Comparison of ENCODE assay signal across 10 cellular contexts in genomic region chr3:50612973-50613851, GRCh38. TPM values are rescaled to one million over a fixed set of nuclear protein-coding genes. Genes with fewer than 3 reads are reported as not detected.
A peak's percentile ranks its signal among the peaks of the same experiment; 100 is the strongest.
DNase-seq lines count a peak whose midpoint lies in the region; ATAC-seq and TF ChIP-seq lines count a peak whose summit lies in the region.
"Had no signal": no experiment of that assay in that cellular context is flagged by ENCODE, and none has a peak within 500 bp of the region (broad histone marks: within the 10 kb centered on the region; RNA-seq: fewer than 3 reads in every experiment).

No MANE protein-coding gene starts in this region.

- H3K27me3 Mint-ChIP-seq in activated naive CD8-positive, alpha-beta T cell treated with anti-CD3 and anti-CD28 coated beads, Interleukin-2, amount 10 ng/mL, durations not matched to agents 7 days and 5 days, result no peaks in the 10 kb centered on the region

- intact Hi-C loops in left ventricle myocardium inferior (cut with micrococcal nuclease) (no loop called here), left ventricle myocardium superior (cut with micrococcal nuclease) (no loop called here), upper lobe of right lung (cut with DNase I) (loop anchor here (2.0 kb wide), 1 partner anchor 40 kb away; no protein-coding TSS in a partner anchor)

- no peak for DNase-seq in left ventricle myocardium inferior
- DNase-seq in left ventricle myocardium superior, result no peak
- no peak for DNase-seq in activated naive CD8-positive, alpha-beta T cell treated with anti-CD3 and anti-CD28 coated beads, Interleukin-2, amount 10 ng/mL, durations not matched to agents 7 days and 5 days
- no peak for DNase-seq in upper lobe of right lung
- DNase-seq in GM19240 (ENCODE audit: insufficient read length, low spot score), result no peak
- no peak for DNase-seq in SIG-M5 treated with dmso at 0.1 percent for 504 hours (lab: John Stamatoyannopoulos, UW; ENCODE audit: unreplicated experiment)
- DNase-seq: NCI-H1436 treated with DMSO at 0.1 percent for 48 hours had no signal

- POLR2A ChIA-PET in activated naive CD8-positive, alpha-beta T cell treated with anti-CD3 and anti-CD28 coated beads, Interleukin-2, amount 10 ng/mL, durations not matched to agents 7 days and 5 days (lab: Charles Lee), result interaction anchor here (1.2 to 25.9 kb wide), 12 partner anchors 4 to 887 kb away, joined by 3 to 3572 read pairs (median 17); partner anchors contain the start of genes C3orf18, CISH, DCAF1 and DOCK3

- ATAC-seq in left ventricle myocardium superior, result no peak
- no peak for ATAC-seq in activated naive CD8-positive, alpha-beta T cell treated with anti-CD3 and anti-CD28 coated beads, Interleukin-2, amount 10 ng/mL, durations not matched to agents 7 days and 5 days (ENCODE audit: low read depth)
- ATAC-seq in upper lobe of right lung, result no peak
- no peak for ATAC-seq in GM21825 (IDR thresholded peaks at IDR 0.05; ENCODE audit: unreplicated experiment)

- TF ChIP-seq CTCF in left ventricle myocardium inferior (IDR thresholded peaks at IDR 0.05; ENCODE audit: borderline replicate concordance), result no peak
- TF ChIP-seq CTCF in upper lobe of right lung (IDR thresholded peaks at IDR 0.05), result no peak

- peaks cover 34% of the 10 kb centered on the region for H3K4me1 Mint-ChIP-seq in activated naive CD8-positive, alpha-beta T cell treated with anti-CD3 and anti-CD28 coated beads, Interleukin-2, amount 10 ng/mL, durations not matched to agents 7 days and 5 days

- no peaks in the 10 kb centered on the region for H3K9me3 Mint-ChIP-seq in activated naive CD8-positive, alpha-beta T cell treated with anti-CD3 and anti-CD28 coated beads, Interleukin-2, amount 10 ng/mL, durations not matched to agents 7 days and 5 days

- H3K27ac Mint-ChIP-seq in activated naive CD8-positive, alpha-beta T cell treated with anti-CD3 and anti-CD28 coated beads, Interleukin-2, amount 10 ng/mL, durations not matched to agents 7 days and 5 days, result peak overlapping the region; percentile 98

- H3K27me3 ChIP-seq in left ventricle myocardium inferior (ENCODE audit: low read depth) (no peaks in the 10 kb centered on the region), muscle layer of duodenum (ENCODE audit: low read depth, low read length) (no peaks in the 10 kb centered on the region), upper lobe of right lung (no peaks in the 10 kb centered on the region)
- H3K27me3 ChIP-seq: BLaER1 had no signal

- peak overlapping the region; percentile 97 for H3K4me3 Mint-ChIP-seq in activated naive CD8-positive, alpha-beta T cell treated with anti-CD3 and anti-CD28 coated beads, Interleukin-2, amount 10 ng/mL, durations not matched to agents 7 days and 5 days

- H3K27ac ChIP-seq in left ventricle myocardium inferior (replicated peaks) (peak overlapping the region; percentile 100), muscle layer of duodenum (ENCODE audit: low read length) (peak overlapping the region; percentile 14), upper lobe of right lung (peak overlapping the region; percentile 91)

- H3K36me3 ChIP-seq in left ventricle myocardium inferior, result peaks cover 2% of the 10 kb centered on the region
- peaks cover 0 to 1% of the 10 kb centered on the region in 2 donors for H3K36me3 ChIP-seq in muscle layer of duodenum (ENCODE audit: control insufficient read depth in 1 of 2, insufficient read depth in 2 of 2, low read length in 2 of 2)
- H3K36me3 ChIP-seq in upper lobe of right lung, result peaks cover 7% of the 10 kb centered on the region

- H3K4me3 ChIP-seq in left ventricle myocardium inferior (peak overlapping the region; percentile 81), muscle layer of duodenum (ENCODE audit: low read depth in 1 of 2, low read length in 2 of 2) (peak overlapping the region in 1 of 2 donors; percentile 83), upper lobe of right lung (peak overlapping the region; percentile 83)

- H3K36me3 Mint-ChIP-seq in activated naive CD8-positive, alpha-beta T cell treated with anti-CD3 and anti-CD28 coated beads, Interleukin-2, amount 10 ng/mL, durations not matched to agents 7 days and 5 days, result peaks cover 58% of the 10 kb centered on the region

- peaks cover 79% of the 10 kb centered on the region for H3K4me1 ChIP-seq in left ventricle myocardium inferior
- peaks cover 26 to 32% of the 10 kb centered on the region in 2 donors for H3K4me1 ChIP-seq in muscle layer of duodenum (ENCODE audit: control insufficient read depth in 1 of 2, insufficient read depth in 2 of 2, low read length in 2 of 2)
- H3K4me1 ChIP-seq in upper lobe of right lung, result peaks cover 51% of the 10 kb centered on the region

- H3K9me3 ChIP-seq in left ventricle myocardium inferior (replicated peaks) (no peaks in the 10 kb centered on the region), muscle layer of duodenum (ENCODE audit: control insufficient read depth in 1 of 2, low read length in 2 of 2) (no peaks in the 10 kb centered on the region), upper lobe of right lung (no peaks in the 10 kb centered on the region)
- H3K9me3 ChIP-seq: BLaER1 had no signal

RNA-seq across cellular contexts. Expression of gene CISH, which starts 1.6 kb away (rescaled TPM):
- total RNA-seq in left ventricle myocardium inferior (16.6 TPM), left ventricle myocardium superior (10.2 TPM), upper lobe of right lung (71.6 TPM)
- 100 to 1,000 TPM; 365 to 400 TPM for total RNA-seq in activated naive CD8-positive, alpha-beta T cell treated with anti-CD3 and anti-CD28 coated beads, Interleukin-2, amount 10 ng/mL, durations not matched to agents 7 days and 5 days

RNA-seq across cellular contexts. Expression of gene MAPKAPK3, which starts 3.7 kb away (rescaled TPM):
- total RNA-seq in left ventricle myocardium inferior (359 TPM), left ventricle myocardium superior (473 TPM), upper lobe of right lung (60.8 TPM)
- 100 to 1,000 TPM; 176 to 195 TPM for total RNA-seq in activated naive CD8-positive, alpha-beta T cell treated with anti-CD3 and anti-CD28 coated beads, Interleukin-2, amount 10 ng/mL, durations not matched to agents 7 days and 5 days

RNA-seq across cellular contexts. Expression of gene HEMK1, which starts 43.9 kb away (rescaled TPM):
- total RNA-seq in left ventricle myocardium inferior (16.1 TPM), left ventricle myocardium superior (15.3 TPM), upper lobe of right lung (28.3 TPM)
- total RNA-seq in activated naive CD8-positive, alpha-beta T cell treated with anti-CD3 and anti-CD28 coated beads, Interleukin-2, amount 10 ng/mL, durations not matched to agents 7 days and 5 days, result 100 to 1,000 TPM in 1 of 2 experiments, 10 to 100 TPM in 1; 97.4 to 102 TPM

RNA-seq across cellular contexts. Expression of gene C3orf18, which starts 45.7 kb away (rescaled TPM):
- total RNA-seq in left ventricle myocardium inferior (57.2 TPM), left ventricle myocardium superior (51.0 TPM), upper lobe of right lung (6.9 TPM)
- 10 to 100 TPM; 53.2 to 58.4 TPM for total RNA-seq in activated naive CD8-positive, alpha-beta T cell treated with anti-CD3 and anti-CD28 coated beads, Interleukin-2, amount 10 ng/mL, durations not matched to agents 7 days and 5 days

Comparison
In these comparisons a context has a peak if more than half of its experiments do, and no peak if none do; other contexts are left out.
1. H3K27ac ChIP-seq: peak in every context shown above with its lines; median percentile 100 in left ventricle myocardium inferior; 91 in upper lobe of right lung; 14 in muscle layer of duodenum.